Comparison of ENCODE assay signal across 14 cellular contexts in genomic region chr16:3189869-3190268, GRCh38. TPM values are rescaled to one million over a fixed set of nuclear protein-coding genes. Genes with fewer than 3 reads are reported as not detected.
DNase-seq lines count a peak whose midpoint lies in the region; FAIRE-seq and TF ChIP-seq lines count a peak whose summit lies in the region.
"Had no signal": no experiment of that assay in that cellular context is flagged by ENCODE, and none has a peak within 500 bp of the region (broad histone marks: within the 10 kb centered on the region; RNA-seq: fewer than 3 reads in every experiment).

No MANE protein-coding gene starts in this region.

- no peaks in the 10 kb centered on the region for H3K36me3 ChIP-seq in NT2/D1 (ENCODE audit: insufficient read depth, insufficient read length, low read length)
- H3K36me3 ChIP-seq in neural cell (ENCODE audit: insufficient read depth, low read length), result no peaks in the 10 kb centered on the region

- H3F3A ChIP-seq in neural cell (ENCODE audit: insufficient read depth, low read length, poor library complexity, severe bottlenecking), result no peaks in the 10 kb centered on the region

- no peak overlapping the region for H2AFZ ChIP-seq in neural cell (ENCODE audit: low read depth, low read length)

- H3K27me3 Mint-ChIP-seq in chondrocyte (ENCODE audit: low read depth), result peaks cover 1% of the 10 kb centered on the region

- H3K27ac Mint-ChIP-seq in chondrocyte (ENCODE audit: unreplicated experiment), result no peak overlapping the region

- TF ChIP-seq CTCF in chondrocyte (IDR thresholded peaks at IDR 0.05) (no peak), neural cell (IDR thresholded peaks at IDR 0.05; ENCODE audit: poor library complexity, severe bottlenecking) (no peak)

- no peak for FAIRE-seq in GM19239 (lab: Jason Lieb, UNC)

- H4K20me1 ChIP-seq in neural cell (ENCODE audit: insufficient read depth), result no peaks in the 10 kb centered on the region

- H3K4me3 ChIP-seq in NT2/D1 (ENCODE audit: insufficient read length, low read depth), result peak overlapping the region; percentile 88
- H3K4me3 ChIP-seq in neural cell (ENCODE audit: low read length), result peak overlapping the region; percentile 89

- H3K4me2 ChIP-seq in neural cell (ENCODE audit: low read length), result no peak overlapping the region

- peak overlapping the region; percentile 65 for H3K9ac ChIP-seq in NT2/D1 (ENCODE audit: insufficient read length, low read depth)
- H3K9ac ChIP-seq in neural cell (ENCODE audit: low read length), result no peak overlapping the region

- no peaks in the 10 kb centered on the region for H3K9me3 Mint-ChIP-seq in chondrocyte (ENCODE audit: low read depth)

- H3K36me3 Mint-ChIP-seq in chondrocyte (ENCODE audit: low read depth), result no peaks in the 10 kb centered on the region

- H3K4me1 Mint-ChIP-seq in chondrocyte (ENCODE audit: low read depth), result peaks cover 39% of the 10 kb centered on the region

- H3K4me1 ChIP-seq in NT2/D1 (ENCODE audit: insufficient read depth, insufficient read length), result peaks cover 3% of the 10 kb centered on the region

- no peak overlapping the region for H3K27ac ChIP-seq in neural cell (ENCODE audit: low read length)

- no peak for TF ChIP-seq RAD21 in neural cell (conservative IDR thresholded peaks at IDR 0.05)

- H3K9me2 ChIP-seq in neural cell (ENCODE audit: insufficient read depth, low read length), result no peaks in the 10 kb centered on the region

- H3K79me2 ChIP-seq in neural cell (replicated peaks; ENCODE audit: insufficient read depth, low read length), result no peaks in the 10 kb centered on the region

- peak overlapping the region; percentile 82 for H3K4me3 Mint-ChIP-seq in chondrocyte (ENCODE audit: unreplicated experiment)

- TF ChIP-seq EP300 in neural cell (conservative IDR thresholded peaks at IDR 0.05; ENCODE audit: poor library complexity, severe bottlenecking), result no peak

- DNase-seq in DMS 273 (lab: John Stamatoyannopoulos, UW; ENCODE audit: unreplicated experiment) (peak; percentile 60), DMS 273 treated with DMSO at 0.1 percent for 48 hours (lab: John Stamatoyannopoulos, UW) (no peak), NT2/D1 (ENCODE audit: low read depth, low spot score) (no peak), chondrocyte (ENCODE audit: low spot score) (no peak), globus pallidus (ENCODE audit: low spot score) (no peak), GM19239 (ENCODE audit: insufficient read length, low spot score) (no peak), NCI-H446 treated with DMSO at 0.1 percent for 48 hours (lab: John Stamatoyannopoulos, UW) (no peak)
- DNase-seq: 8988T; activated CD4-positive, alpha-beta T cell treated with anti-CD3 and anti-CD28 coated beads for 1 hour; cerebellar nuclear complex; hypothalamus had no signal

- H3K27me3 ChIP-seq in NT2/D1 (ENCODE audit: insufficient read depth, insufficient read length) (peaks cover 26% of the 10 kb centered on the region), neural cell (ENCODE audit: insufficient read depth, low read depth, low read length) (peaks cover 93% of the 10 kb centered on the region)

- H3K9me3 ChIP-seq in NT2/D1 (ENCODE audit: insufficient read depth, low read length), result no peaks in the 10 kb centered on the region
- no peaks in the 10 kb centered on the region for H3K9me3 ChIP-seq in neural cell (ENCODE audit: low read length)

TF ChIP-seq in neural cell, 6 proteins besides CTCF, POLR2A, EP300 and RAD21:
- TF ChIP-seq POLR2AphosphoS5 (IDR thresholded peaks at IDR 0.05), result no peak
- TF ChIP-seq MXI1 (conservative IDR thresholded peaks at IDR 0.05; ENCODE audit: poor library complexity, severe bottlenecking), result no peak
- TF ChIP-seq SMC3 (conservative IDR thresholded peaks at IDR 0.05; ENCODE audit: poor library complexity), result no peak
- TF ChIP-seq TAF1 (IDR thresholded peaks at IDR 0.05; ENCODE audit: low read depth), result no peak
- TF ChIP-seq EZH2 (IDR thresholded peaks at IDR 0.05; ENCODE audit: borderline replicate concordance, insufficient read depth, low read length, poor library complexity, severe bottlenecking), result no peak
- no peak for TF ChIP-seq REST (IDR thresholded peaks at IDR 0.05; ENCODE audit: borderline replicate concordance)

RNA-seq across cellular contexts. Expression of gene OR1F1, which starts 1.9 kb away (rescaled TPM):
- 0.37 to 0.38 TPM in 2 of 3 replicates, not detected in the other for total RNA-seq in chondrocyte
- polyA plus RNA-seq in neural cell, result 2.5 and 2.7 TPM in 2 replicates
- 0.69 and 1.7 TPM in 2 replicates for polyA minus RNA-seq in neural cell
- total RNA-seq: PC-3, renal cortical epithelial cell had no signal

RNA-seq across cellular contexts. Expression of gene ZNF200, which starts 45.1 kb away (rescaled TPM):
- total RNA-seq in chondrocyte, result 6.6 to 7.8 TPM (median 7.6 TPM) in 3 replicates
- 20.8 and 23.0 TPM in 2 replicates for polyA plus RNA-seq in neural cell
- polyA minus RNA-seq in neural cell, result 31.0 and 33.4 TPM in 2 replicates

RNA-seq across cellular contexts. Expression of gene ZNF213, which starts 55.0 kb away (rescaled TPM):
- 10.6 to 13.0 TPM (median 10.8 TPM) in 3 replicates for total RNA-seq in chondrocyte
- polyA plus RNA-seq in neural cell, result 5.1 and 9.8 TPM in 2 replicates
- 11.6 and 17.0 TPM in 2 replicates for polyA minus RNA-seq in neural cell
